In genomic region chr11:110200241-110200640, GRCh38 we compare ENCODE assay signal across 15 cellular contexts.
DNase-seq lines count a peak whose midpoint lies in the region; ATAC-seq, FAIRE-seq and TF ChIP-seq lines count a peak whose summit lies in the region.
"Had no signal": no experiment of that assay in that cellular context is flagged by ENCODE, and none has a peak within 500 bp of the region (broad histone marks: within the 10 kb centered on the region; RNA-seq: fewer than 3 reads in every experiment).

No MANE protein-coding gene starts in this region.

- H3K36me3 ChIP-seq in GM12878 (ENCODE audit: control insufficient read depth in 2 of 2, insufficient read depth in 2 of 2, low read length in 1 of 2) = no peaks in the 10 kb centered on the region
- H3K36me3 ChIP-seq: BE2C, suprapubic skin had no signal

- WGBS in GM12878 (ENCODE audit: insufficient coverage, insufficient replicate concordance, low lambda C conversion rate, missing lambda C conversion rate) = 70% methylated on average over 6 of the region's 6 CpGs

- H3K9me3 ChIP-seq in GM12878 (replicated peaks; ENCODE audit: control insufficient read depth, insufficient read depth, low read length) = no peaks in the 10 kb centered on the region; the same call in 2 of the 3 replicates
- H3K9me3 ChIP-seq: BE2C, suprapubic skin had no signal

- H3K27ac ChIP-seq in GM12878 (ENCODE audit: control insufficient read depth, insufficient read depth) = no peak overlapping the region
- H3K27ac ChIP-seq: suprapubic skin had no signal

- no peak overlapping the region for H2AFZ ChIP-seq in GM12878 (ENCODE audit: control insufficient read depth, low read depth, low read length)

- CTCF ChIA-PET in GM12878 (lab: Yijun Ruan, JAX) = interaction anchor here (1.0 to 9.5 kb wide), 24 partner anchors 9 to 1083 kb away, joined by 3 to 178 read pairs (median 8); no protein-coding TSS in a partner anchor

- no peak overlapping the region for H3K9ac ChIP-seq in GM12878 (ENCODE audit: control insufficient read depth, insufficient read depth, low read length)

- TF ChIP-seq EP300 in GM12878 (IDR thresholded peaks at IDR 0.05; ENCODE audit: borderline replicate concordance in 1 of 2, control insufficient read depth in 1 of 2, low read depth in 2 of 2, low read length in 2 of 2) = no peak

- H3K4me1 ChIP-seq in GM12878 (ENCODE audit: control insufficient read depth, insufficient read depth, low read length) = no peaks in the 10 kb centered on the region
- H3K4me1 ChIP-seq: BE2C, suprapubic skin had no signal

- POLR2A ChIA-PET in GM12878 (lab: Charles Lee) = interaction anchor here (0.8 to 1.6 kb wide), 2 partner anchors 178 to 233 kb away, joined by 3 to 4 read pairs; no protein-coding TSS in a partner anchor

- in situ Hi-C loops in Caki2 (cut with HindIII; ENCODE audit: low pct_unique_long_range_greater_than_20kb, low sequenced_read_pairs) (no loop called here), GM12878 (cut with MboI) (loop anchor here (5.0 kb wide), 3 partner anchors 177 to 1032 kb away; no protein-coding TSS in a partner anchor)

- no peak for TF ChIP-seq POLR2A in GM12878 (IDR thresholded peaks at IDR 0.05; ENCODE audit: low read depth, low read length)

- BruUV-seq in GM12878 (replicated peaks; lab: Mats Ljungman, UMichigan) = no TSS peak

- RAD21 ChIA-PET in GM12878 (lab: Charles Lee; ENCODE audit: unreplicated experiment) = interaction anchor here (1.1 to 4.9 kb wide), 16 partner anchors 14 to 349 kb away, joined by 3 to 58 read pairs (median 8); no protein-coding TSS in a partner anchor

- no peak for TF ChIP-seq CTCF in GM12878 (IDR thresholded peaks at IDR 0.05 in 2 of 3, conservative IDR thresholded peaks at IDR 0.05 in 1 of 3; ENCODE audit: control insufficient read depth in 2 of 3, extremely low read depth in 1 of 3, insufficient read depth in 1 of 3, low read depth in 3 of 3, low read length in 3 of 3)

- peak; percentile 49 for FAIRE-seq in GM12878 (lab: Jason Lieb, UNC)

- no peak overlapping the region for H3K4me3 ChIP-seq in GM12878
- H3K4me3 ChIP-seq: suprapubic skin had no signal

- intact Hi-C loops in GM12878 (cut with micrococcal nuclease; ENCODE audit: unreplicated experiment) = no loop called here

- SMC1A ChIA-PET in GM12878 (lab: Charles Lee; ENCODE audit: uncharacterized antibody, unreplicated experiment) = interaction anchor here (0.9 to 9.5 kb wide), 26 partner anchors 19 to 1069 kb away, joined by 3 to 113 read pairs (median 6); partner anchors contain the start of gene FDX1

- H3K79me2 ChIP-seq in GM12878 (ENCODE audit: control insufficient read depth, insufficient read depth, low read length) = no peaks in the 10 kb centered on the region

- H3K4me2 ChIP-seq in GM12878 (ENCODE audit: control insufficient read depth, insufficient read depth) = no peak overlapping the region

- TF ChIP-seq RAD21 in GM12878 (IDR thresholded peaks at IDR 0.05; ENCODE audit: insufficient read depth, low read depth, low read length) = no peak

- no peaks in the 10 kb centered on the region for H3K27me3 ChIP-seq in GM12878 (replicated peaks in 1 of 2; ENCODE audit: control insufficient read depth in 2 of 2, insufficient read depth in 2 of 2, low read length in 1 of 2)
- H3K27me3 ChIP-seq: BE2C, suprapubic skin had no signal

- ATAC-seq in GM12878 = no peak

- DNase-seq in Caki2 (ENCODE audit: low read depth) (peak; percentile 77), M059J (ENCODE audit: low read depth) (peak; percentile 89), GM12878 (ENCODE audit: low read depth, low spot score) (no peak), glomerular visceral epithelial cell (ENCODE audit: extremely low spot score) (peak; percentile 69), NCI-H1105 (lab: John Stamatoyannopoulos, UW) (no peak), middle frontal gyrus (ENCODE audit: extremely low spot score, low spot score) (no peak), H4 (ENCODE audit: low spot score) (no peak)
- DNase-seq in activated naive CD4-positive, alpha-beta T cell treated with anti-CD3 and anti-CD28 coated beads, Interleukin-2, amount 50 U/mL, for 16 hours = no peak
- DNase-seq: activated B cell treated with CpG ODN at 0.5 μM for 24 hours, anterior cingulate cortex, BE2C, NCI-H187, NCI-H524, retina had no signal

- H4K20me1 ChIP-seq in GM12878 (ENCODE audit: control insufficient read depth, insufficient read depth) = no peaks in the 10 kb centered on the region

TF ChIP-seq in GM12878, 131 proteins besides CTCF, POLR2A, EP300 and RAD21:
- TF ChIP-seq STAT3 (IDR thresholded peaks at IDR 0.05; ENCODE audit: low read depth, low read length) (no peak), KAT2A (conservative IDR thresholded peaks at IDR 0.05; ENCODE audit: control insufficient read depth, low read depth, low read length) (no peak), ZNF24 (IDR thresholded peaks at IDR 0.05) (no peak), RFX5 (IDR thresholded peaks at IDR 0.05; ENCODE audit: low read depth, low read length) (no peak), BCL11A (IDR thresholded peaks at IDR 0.05; ENCODE audit: low read depth, low read length) (no peak), E2F4 (IDR thresholded peaks at IDR 0.05; ENCODE audit: low read depth, low read length) (no peak), ASH2L (IDR thresholded peaks at IDR 0.05; ENCODE audit: borderline replicate concordance, low read depth) (no peak), SUZ12 (IDR thresholded peaks at IDR 0.05; ENCODE audit: unreplicated experiment) (no peak), JUNB (IDR thresholded peaks at IDR 0.05) (no peak), CBX3 (IDR thresholded peaks at IDR 0.05; ENCODE audit: borderline replicate concordance, low read depth) (no peak), SRF (IDR thresholded peaks at IDR 0.05; ENCODE audit: low read depth in 2 of 2, low read length in 2 of 2) (no peak), BCLAF1 (IDR thresholded peaks at IDR 0.05) (no peak), SREBF2 (IDR thresholded peaks at IDR 0.05; ENCODE audit: low read length) (no peak), HDAC6 (IDR thresholded peaks at IDR 0.05; ENCODE audit: unreplicated experiment) (no peak), NFXL1 (IDR thresholded peaks at IDR 0.05; ENCODE audit: borderline replicate concordance) (no peak), MEF2B (IDR thresholded peaks at IDR 0.05; ENCODE audit: partially characterized antibody, poor library complexity, severe bottlenecking) (no peak)

Comparison
In these comparisons a context has a peak if more than half of its experiments do, and no peak if none do; other contexts are left out.
1. DNase-seq: peak in Caki2 (single experiment), M059J (single experiment) and glomerular visceral epithelial cell (single experiment); none in GM12878 (single experiment), NCI-H1105 (single experiment), middle frontal gyrus (single experiment), H4 (single experiment) and activated naive CD4-positive, alpha-beta T cell treated with anti-CD3 and anti-CD28 coated beads, Interleukin-2, amount 50 U/mL, for 16 hours (single experiment).